8 cellular contexts compared by ENCODE assay signal in the genomic region with DNA sequence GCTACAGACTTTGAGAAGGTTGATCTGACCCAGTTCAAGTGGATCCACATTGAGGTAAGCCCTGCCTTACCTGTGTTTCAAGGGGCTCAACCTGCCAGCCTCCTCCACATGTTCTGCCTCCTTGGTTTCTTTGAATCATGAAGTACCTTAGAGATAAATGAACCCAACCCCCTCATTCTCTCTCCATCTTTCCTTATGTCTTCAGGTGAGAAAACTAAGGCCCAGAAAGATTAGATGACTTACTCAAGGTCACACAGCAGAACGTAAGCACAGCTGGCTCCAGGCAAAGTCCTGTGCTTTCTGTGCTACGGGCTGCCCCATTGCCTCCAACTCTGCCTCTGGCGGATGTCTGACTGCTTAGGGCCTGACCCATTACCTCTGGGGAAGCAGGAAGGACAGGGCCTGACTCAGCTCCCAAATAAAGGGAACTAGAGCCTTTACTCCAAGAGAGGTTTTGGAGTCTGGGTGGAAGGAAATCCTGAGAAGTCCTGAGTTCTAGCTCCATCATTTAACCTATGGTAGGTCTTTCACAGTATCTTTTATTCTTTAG. TPM values are rescaled to one million over a fixed set of nuclear protein-coding genes. Genes with fewer than 3 reads are reported as not detected.
A peak's percentile ranks its signal among the peaks of the same experiment; 100 is the strongest.
DNase-seq lines count a peak whose midpoint lies in the region; ATAC-seq and TF ChIP-seq lines count a peak whose summit lies in the region.
"Had no signal": no experiment of that assay in that cellular context is flagged by ENCODE, and none has a peak within 500 bp of the region (broad histone marks: within the 10 kb centered on the region; RNA-seq: fewer than 3 reads in every experiment).

No MANE protein-coding gene starts in this region.

- no peaks in the 10 kb centered on the region for H3K79me2 ChIP-seq in SU-DHL-6 (ENCODE audit: insufficient read depth, low read length)

- H3K27ac Mint-ChIP-seq in CD14-positive monocyte = peak overlapping the region; percentile 80 to 96 (median 90)

- H3K9me2 ChIP-seq in SU-DHL-6 (replicated peaks; ENCODE audit: insufficient read depth, low read length) = no peaks in the 10 kb centered on the region

- peak overlapping the region; percentile 55 for H3K4me2 ChIP-seq in SU-DHL-6 (ENCODE audit: low read depth, low read length, poor library complexity, severe bottlenecking)

- H3K27ac ChIP-seq in SU-DHL-6 (ENCODE audit: low read depth, low read length) = no peak overlapping the region
- H3K27ac ChIP-seq in left lung = peak overlapping the region in 1 of 2 donors; percentile 46
- H3K27ac ChIP-seq: uterus had no signal

- ATAC-seq in left lung (peak; percentile 23), GM18868 (IDR thresholded peaks at IDR 0.05; ENCODE audit: unreplicated experiment) (no peak)

- H3K4me3 ChIP-seq in SU-DHL-6 (ENCODE audit: insufficient read depth, low read length, poor library complexity, severe bottlenecking) (no peak overlapping the region), left lung (peak overlapping the region in 1 of 2 donors; percentile 30)

- H3K36me3 Mint-ChIP-seq in CD14-positive monocyte = peaks cover 0 to under 1% of the 10 kb centered on the region in 2 donors

- intact Hi-C loops in CD14-positive monocyte (cut with micrococcal nuclease) (loop anchor here (5.0 kb wide), 4 partner anchors 35 to 205 kb away; a partner anchor contains a TSS), left lung (cut with DNase I) (loop anchor here in 1 of 2 donors (10.0 kb wide), 2 partner anchors 108 to 188 kb away; a partner anchor contains a TSS)

- no peaks in the 10 kb centered on the region for H3K9me3 Mint-ChIP-seq in CD14-positive monocyte

- peaks cover 21% of the 10 kb centered on the region for H3K4me1 Mint-ChIP-seq in CD14-positive monocyte

- H3K4me1 ChIP-seq in left lung = peaks cover 6 to 17% of the 10 kb centered on the region in 2 donors
- H3K4me1 ChIP-seq: uterus had no signal

- TF ChIP-seq CTCF in CD14-positive monocyte (IDR thresholded peaks at IDR 0.05) (no peak), SU-DHL-6 (IDR thresholded peaks at IDR 0.05; ENCODE audit: insufficient read depth, low read length, poor library complexity, severe bottlenecking) (no peak), left lung (IDR thresholded peaks at IDR 0.05) (no peak)

- H3K27me3 Mint-ChIP-seq in CD14-positive monocyte (ENCODE audit: low read depth in 3 of 3) = peaks cover 0 to 3% (median 3%) of the 10 kb centered on the region in 3 donors

- 0 out of 2 replicates have a peak overlapping the region, but pooled peaks have one; percentile 36 for H3K9ac ChIP-seq in SU-DHL-6 (ENCODE audit: low read length)

- peak overlapping the region; percentile 84 to 93 for H3K4me3 Mint-ChIP-seq in CD14-positive monocyte

- H3K9me3 ChIP-seq in SU-DHL-6 (ENCODE audit: insufficient read depth, low read length) (no peaks in the 10 kb centered on the region), left lung (no peaks in the 10 kb centered on the region)
- H3K9me3 ChIP-seq: uterus had no signal

- DNase-seq in CD14-positive monocyte (ENCODE audit: low spot score) = peak; percentile 67
- no peak for DNase-seq in left lung
- DNase-seq in RPMI8226 = no peak
- DNase-seq in NCI-H146 (lab: John Stamatoyannopoulos, UW) = no peak

- H3K36me3 ChIP-seq in SU-DHL-6 (ENCODE audit: low read length) (no peaks in the 10 kb centered on the region), left lung (peaks cover 0 to 5% of the 10 kb centered on the region in 2 donors)
- H3K36me3 ChIP-seq: uterus had no signal

- peak overlapping the region; percentile 96 for H2AFZ ChIP-seq in SU-DHL-6 (ENCODE audit: low read depth, low read length, severe bottlenecking)

- H3K27me3 ChIP-seq in SU-DHL-6 (ENCODE audit: low read length) (no peaks in the 10 kb centered on the region), left lung (no peaks in the 10 kb centered on the region)
- H3K27me3 ChIP-seq: uterus had no signal

- no peaks in the 10 kb centered on the region for H4K20me1 ChIP-seq in SU-DHL-6 (ENCODE audit: low read depth, low read length)

- H3F3A ChIP-seq in SU-DHL-6 (ENCODE audit: insufficient read depth) = no peaks in the 10 kb centered on the region

RNA-seq across cellular contexts. Expression of a gene that starts 10.3 kb away (rescaled TPM):
- 1 to 10 TPM; 6.6 to 7.3 TPM for polyA plus RNA-seq in CD14-positive monocyte
- total RNA-seq in left lung = 10 to 100 TPM in 1 of 2 donors, 1 to 10 TPM in 1; 4.6 to 11.5 TPM

RNA-seq across cellular contexts. Expression of a gene that starts 18.4 kb away (rescaled TPM):
- 1 to 10 TPM in 1 of 2 donors, under 1 TPM in 1; 0.44 to 1.0 TPM for polyA plus RNA-seq in CD14-positive monocyte
- 100 to 1,000 TPM; 151 to 161 TPM for total RNA-seq in left lung

RNA-seq across cellular contexts. Expression of a gene that starts 22.1 kb away (rescaled TPM):
- polyA plus RNA-seq in CD14-positive monocyte = not detected
- 1 to 10 TPM; 2.8 to 3.4 TPM for total RNA-seq in left lung

RNA-seq across cellular contexts. Expression of a gene that starts 25.4 kb away (rescaled TPM):
- polyA plus RNA-seq in CD14-positive monocyte = 100 to 1,000 TPM; 615 to 635 TPM
- total RNA-seq in left lung = 100 to 1,000 TPM; 294 to 407 TPM

RNA-seq across cellular contexts. Expression of a gene that starts 26.8 kb away (rescaled TPM):
- polyA plus RNA-seq in CD14-positive monocyte = under 1 TPM; 0.08 to 0.25 TPM
- total RNA-seq in left lung = not detected
- total RNA-seq: myocyte had no signal
